In genomic region chr13:44575741-44576395, GRCh38 we compare ENCODE assay signal across 8 cellular contexts. TPM values are rescaled to one million over a fixed set of nuclear protein-coding genes. Genes with fewer than 3 reads are reported as not detected.
DNase-seq lines count a peak whose midpoint lies in the region; ATAC-seq and TF ChIP-seq lines count a peak whose summit lies in the region.

Gene TSC22D1 (minus strand): TSS chr13:44576330. CDS start chr13:44576074, 256 bp downstream.

- H3K79me2 ChIP-seq in neural cell (replicated peaks; ENCODE audit: insufficient read depth, low read length) = peaks cover 53% of the 10 kb centered on the region

- peak in 1 of 6 experiments; percentile 13 for TF ChIP-seq CTCF in Peyer's patch (IDR thresholded peaks at IDR 0.05)
- TF ChIP-seq CTCF in foreskin keratinocyte (conservative IDR thresholded peaks at IDR 0.05) = no peak
- peak; percentile 37 for TF ChIP-seq CTCF in neural cell (IDR thresholded peaks at IDR 0.05; ENCODE audit: poor library complexity, severe bottlenecking)

- peak within 1 kb of the TSS; percentile 78 to 97 (median 93) for H3K4me3 ChIP-seq in Peyer's patch
- peak within 1 kb of the TSS; percentile 92 for H3K4me3 ChIP-seq in neural cell (ENCODE audit: low read length)

- H3K9me2 ChIP-seq in neural cell (ENCODE audit: insufficient read depth, low read length) = no peaks in the 10 kb centered on the region

- H3K27me3 ChIP-seq in Peyer's patch (no peaks in the 10 kb centered on the region), foreskin keratinocyte (no peaks in the 10 kb centered on the region), neural cell (ENCODE audit: insufficient read depth, low read depth, low read length) (no peaks in the 10 kb centered on the region)

- H3F3A ChIP-seq in neural cell (ENCODE audit: insufficient read depth, low read length, poor library complexity, severe bottlenecking) = peaks cover 12% of the 10 kb centered on the region

- TF ChIP-seq POLR2A in Peyer's patch (IDR thresholded peaks at IDR 0.05) = peak; percentile 15 to 28

- H3K4me1 ChIP-seq in Peyer's patch (peaks cover 0 to 34% (median 0%) of the 10 kb centered on the region in 4 donors), foreskin keratinocyte (peaks cover 18% of the 10 kb centered on the region)

- peak; percentile 33 for DNase-seq in ACHN
- peak; percentile 56 to 78 (median 73) for DNase-seq in Peyer's patch
- peak; percentile 70 for DNase-seq in activated naive CD4-positive, alpha-beta T cell treated with Interleukin-2 at 50 U/mL for 16 hours
- DNase-seq in foreskin keratinocyte = peak; percentile 9 to 42

- H3K27ac Mint-ChIP-seq in stimulated activated naive CD8-positive, alpha-beta T cell treated with anti-CD3 and anti-CD28 coated beads, Interleukin-15, Interleukin-2, amounts not matched to agents 100 ng/mL and 50 ng/mL, for 24 hours = peak within 1 kb of the TSS; percentile 81

- peaks cover 38% of the 10 kb centered on the region for H4K20me1 ChIP-seq in neural cell (ENCODE audit: insufficient read depth)

- H3K9ac ChIP-seq in neural cell (ENCODE audit: low read length) = peak within 1 kb of the TSS; percentile 99

- H3K36me3 ChIP-seq in Peyer's patch (no peaks in the 10 kb centered on the region), neural cell (ENCODE audit: insufficient read depth, low read length) (peaks cover 7% of the 10 kb centered on the region)

- H2AFZ ChIP-seq in neural cell (ENCODE audit: low read depth, low read length) = peak within 1 kb of the TSS; percentile 33

- peak; percentile 5 for ATAC-seq in GM21619 (IDR thresholded peaks at IDR 0.05; ENCODE audit: unreplicated experiment)
- ATAC-seq in foreskin keratinocyte = no peak
- ATAC-seq in HG03039 (IDR thresholded peaks at IDR 0.05; ENCODE audit: unreplicated experiment) = no peak

- H3K9me3 ChIP-seq in Peyer's patch (no peaks in the 10 kb centered on the region), neural cell (ENCODE audit: low read length) (no peaks in the 10 kb centered on the region)

- H3K9me3 Mint-ChIP-seq in stimulated activated naive CD8-positive, alpha-beta T cell treated with anti-CD3 and anti-CD28 coated beads, Interleukin-15, Interleukin-2, amounts not matched to agents 100 ng/mL and 50 ng/mL, for 24 hours = no peaks in the 10 kb centered on the region

- H3K36me3 Mint-ChIP-seq in stimulated activated naive CD8-positive, alpha-beta T cell treated with anti-CD3 and anti-CD28 coated beads, Interleukin-15, Interleukin-2, amounts not matched to agents 100 ng/mL and 50 ng/mL, for 24 hours (ENCODE audit: low read depth) = peaks cover 15% of the 10 kb centered on the region

- H3K4me1 Mint-ChIP-seq in stimulated activated naive CD8-positive, alpha-beta T cell treated with anti-CD3 and anti-CD28 coated beads, Interleukin-15, Interleukin-2, amounts not matched to agents 100 ng/mL and 50 ng/mL, for 24 hours (ENCODE audit: low read depth) = peaks cover 46% of the 10 kb centered on the region

- in situ Hi-C loops in ACHN (cut with HindIII; ENCODE audit: low pct_ligation_motif_present, low pct_unique_long_range_greater_than_20kb, low sequenced_read_pairs) = no loop called here

- TF ChIP-seq RAD21 in neural cell (conservative IDR thresholded peaks at IDR 0.05) = peak; percentile 44

- H3K27me3 Mint-ChIP-seq in stimulated activated naive CD8-positive, alpha-beta T cell treated with anti-CD3 and anti-CD28 coated beads, Interleukin-15, Interleukin-2, amounts not matched to agents 100 ng/mL and 50 ng/mL, for 24 hours = peaks cover 8% of the 10 kb centered on the region

- peak within 1 kb of the TSS; percentile 99 for H3K4me2 ChIP-seq in neural cell (ENCODE audit: low read length)

- peak within 1 kb of the TSS; percentile 87 for H3K4me3 Mint-ChIP-seq in stimulated activated naive CD8-positive, alpha-beta T cell treated with anti-CD3 and anti-CD28 coated beads, Interleukin-15, Interleukin-2, amounts not matched to agents 100 ng/mL and 50 ng/mL, for 24 hours

- no peak for TF ChIP-seq EP300 in neural cell (conservative IDR thresholded peaks at IDR 0.05; ENCODE audit: poor library complexity, severe bottlenecking)

- peak within 1 kb of the TSS; percentile 95 to 99 (median 98) for H3K27ac ChIP-seq in Peyer's patch
- peak within 1 kb of the TSS; percentile 88 for H3K27ac ChIP-seq in foreskin keratinocyte
- peak within 1 kb of the TSS; percentile 98 for H3K27ac ChIP-seq in neural cell (ENCODE audit: low read length)

TF ChIP-seq in neural cell, 6 proteins besides CTCF, POLR2A, EP300 and RAD21:
- peak; percentile 61 for TF ChIP-seq POLR2AphosphoS5 (IDR thresholded peaks at IDR 0.05)
- peak; percentile 80 for TF ChIP-seq TAF1 (IDR thresholded peaks at IDR 0.05; ENCODE audit: low read depth)
- no peak for TF ChIP-seq SMC3 (conservative IDR thresholded peaks at IDR 0.05; ENCODE audit: poor library complexity)
- TF ChIP-seq EZH2 (IDR thresholded peaks at IDR 0.05; ENCODE audit: borderline replicate concordance, insufficient read depth, low read length, poor library complexity, severe bottlenecking) = no peak
- TF ChIP-seq MXI1 (conservative IDR thresholded peaks at IDR 0.05; ENCODE audit: poor library complexity, severe bottlenecking) = peak; percentile 35
- peak; percentile 75 for TF ChIP-seq REST (IDR thresholded peaks at IDR 0.05; ENCODE audit: borderline replicate concordance)

RNA-seq across cellular contexts. Expression of gene TSC22D1, which starts in this region (rescaled TPM):
- total RNA-seq in Peyer's patch (100 to 1,000 TPM in 3 of 4 donors, 10 to 100 TPM in 1; 70.1 to 194 (median 152) TPM), foreskin keratinocyte (51.2 and 59.5 TPM in 2 replicates)
- polyA plus RNA-seq in foreskin keratinocyte (33.4 and 42.3 TPM in 2 replicates), neural cell (338 and 355 TPM in 2 replicates)
- polyA minus RNA-seq in neural cell = 338 and 351 TPM in 2 replicates
